In genomic region chr18:48777026-48777736, GRCh38 we compare ENCODE assay signal across 1 cellular context.
A peak's percentile ranks its signal among the peaks of the same experiment; 100 is the strongest.
TF ChIP-seq lines count a peak whose summit lies in the region.

No MANE protein-coding gene starts in this region.

TF ChIP-seq in HepG2, 621 proteins besides CTCF, POLR2A, EP300 and RAD21 (continued from another document):
- TF ChIP-seq ZNF574 (CRISPR knock-in tag; IDR thresholded peaks at IDR 0.05), result 0 out of 2 replicates have a peak, but pooled peaks have one; percentile 21
- TF ChIP-seq ZBTB3 (CRISPR knock-in tag; IDR thresholded peaks at IDR 0.05; ENCODE audit: borderline replicate concordance, low read depth), result no peak
- TF ChIP-seq ZNF572 (CRISPR knock-in tag; IDR thresholded peaks at IDR 0.05), result peak; percentile 77; the same call in 1 of the 2 replicates
- no peak for TF ChIP-seq KAT8 (CRISPR knock-in tag; IDR thresholded peaks at IDR 0.05)
- no peak for TF ChIP-seq ZBTB10 (CRISPR knock-in tag; IDR thresholded peaks at IDR 0.05; ENCODE audit: borderline replicate concordance)
- TF ChIP-seq ZFX (CRISPR knock-in tag; IDR thresholded peaks at IDR 0.05; ENCODE audit: low read depth), result peak; percentile 31; the same call in 1 of the 2 replicates
- TF ChIP-seq ZNF256 (CRISPR knock-in tag; conservative IDR thresholded peaks at IDR 0.05), result no peak
- no peak for TF ChIP-seq ETS1 (CRISPR knock-in tag; IDR thresholded peaks at IDR 0.05)
- TF ChIP-seq, protein P1, sequence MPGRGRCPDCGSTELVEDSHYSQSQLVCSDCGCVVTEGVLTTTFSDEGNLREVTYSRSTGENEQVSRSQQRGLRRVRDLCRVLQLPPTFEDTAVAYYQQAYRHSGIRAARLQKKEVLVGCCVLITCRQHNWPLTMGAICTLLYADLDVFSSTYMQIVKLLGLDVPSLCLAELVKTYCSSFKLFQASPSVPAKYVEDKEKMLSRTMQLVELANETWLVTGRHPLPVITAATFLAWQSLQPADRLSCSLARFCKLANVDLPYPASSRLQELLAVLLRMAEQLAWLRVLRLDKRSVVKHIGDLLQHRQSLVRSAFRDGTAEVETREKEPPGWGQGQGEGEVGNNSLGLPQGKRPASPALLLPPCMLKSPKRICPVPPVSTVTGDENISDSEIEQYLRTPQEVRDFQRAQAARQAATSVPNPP (CRISPR knock-in tag; IDR thresholded peaks at IDR 0.05), result no peak
- TF ChIP-seq ZNF441 (CRISPR knock-in tag; IDR thresholded peaks at IDR 0.05; ENCODE audit: borderline replicate concordance), result no peak
- TF ChIP-seq, protein P2, sequence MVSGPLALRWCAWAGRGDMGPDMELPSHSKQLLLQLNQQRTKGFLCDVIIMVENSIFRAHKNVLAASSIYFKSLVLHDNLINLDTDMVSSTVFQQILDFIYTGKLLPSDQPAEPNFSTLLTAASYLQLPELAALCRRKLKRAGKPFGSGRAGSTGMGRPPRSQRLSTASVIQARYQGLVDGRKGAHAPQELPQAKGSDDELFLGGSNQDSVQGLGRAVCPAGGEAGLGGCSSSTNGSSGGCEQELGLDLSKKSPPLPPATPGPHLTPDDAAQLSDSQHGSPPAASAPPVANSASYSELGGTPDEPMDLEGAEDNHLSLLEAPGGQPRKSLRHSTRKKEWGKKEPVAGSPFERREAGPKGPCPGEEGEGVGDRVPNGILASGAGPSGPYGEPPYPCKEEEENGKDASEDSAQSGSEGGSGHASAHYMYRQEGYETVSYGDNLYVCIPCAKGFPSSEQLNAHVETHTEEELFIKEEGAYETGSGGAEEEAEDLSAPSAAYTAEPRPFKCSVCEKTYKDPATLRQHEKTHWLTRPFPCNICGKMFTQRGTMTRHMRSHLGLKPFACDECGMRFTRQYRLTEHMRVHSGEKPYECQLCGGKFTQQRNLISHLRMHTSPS (CRISPR knock-in tag; IDR thresholded peaks at IDR 0.05; ENCODE audit: low read depth), result no peak
- TF ChIP-seq ZNF160 (CRISPR knock-in tag; IDR thresholded peaks at IDR 0.05), result no peak
- no peak for TF ChIP-seq TCF7 (IDR thresholded peaks at IDR 0.05; ENCODE audit: low read depth)
- no peak for TF ChIP-seq FOSL2 (CRISPR knock-in tag; IDR thresholded peaks at IDR 0.05)
- TF ChIP-seq, protein P3, sequence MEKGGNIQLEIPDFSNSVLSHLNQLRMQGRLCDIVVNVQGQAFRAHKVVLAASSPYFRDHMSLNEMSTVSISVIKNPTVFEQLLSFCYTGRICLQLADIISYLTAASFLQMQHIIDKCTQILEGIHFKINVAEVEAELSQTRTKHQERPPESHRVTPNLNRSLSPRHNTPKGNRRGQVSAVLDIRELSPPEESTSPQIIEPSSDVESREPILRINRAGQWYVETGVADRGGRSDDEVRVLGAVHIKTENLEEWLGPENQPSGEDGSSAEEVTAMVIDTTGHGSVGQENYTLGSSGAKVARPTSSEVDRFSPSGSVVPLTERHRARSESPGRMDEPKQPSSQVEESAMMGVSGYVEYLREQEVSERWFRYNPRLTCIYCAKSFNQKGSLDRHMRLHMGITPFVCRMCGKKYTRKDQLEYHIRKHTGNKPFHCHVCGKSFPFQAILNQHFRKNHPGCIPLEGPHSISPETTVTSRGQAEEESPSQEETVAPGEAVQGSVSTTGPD (CRISPR knock-in tag; IDR thresholded peaks at IDR 0.05), result no peak
- TF ChIP-seq ZNF501 (CRISPR knock-in tag; IDR thresholded peaks at IDR 0.05), result peak; percentile 73; the same call in 1 of the 2 replicates
- TF ChIP-seq ZNF646 (CRISPR knock-in tag; IDR thresholded peaks at IDR 0.05), result no peak
- TF ChIP-seq GZF1 (CRISPR knock-in tag; IDR thresholded peaks at IDR 0.05), result no peak
- TF ChIP-seq NR2F6 (IDR thresholded peaks at IDR 0.05), result no peak
- TF ChIP-seq NR2F6 (CRISPR knock-in tag; IDR thresholded peaks at IDR 0.05), result peak; percentile 16; the same call in 1 of the 2 replicates
- 0 out of 2 replicates have a peak, but pooled peaks have one; percentile 24 for TF ChIP-seq ARID4A (CRISPR knock-in tag; IDR thresholded peaks at IDR 0.05; ENCODE audit: borderline replicate concordance)
